In genomic region chr2:96633641-96634040, GRCh38 we compare ENCODE assay signal across 37 cellular contexts. TPM values are rescaled to one million over a fixed set of nuclear protein-coding genes. Genes with fewer than 3 reads are reported as not detected.
"Had no signal": no experiment of that assay in that cellular context is flagged by ENCODE, and none has a peak within 500 bp of the region (broad histone marks: within the 10 kb centered on the region; RNA-seq: fewer than 3 reads in every experiment).

No MANE protein-coding gene starts in this region.

- ATAC-seq: activated CD8-positive, alpha-beta T cell treated with anti-CD3 and anti-CD28 coated beads for 36 hours; activated naive CD8-positive, alpha-beta T cell treated with anti-CD3 and anti-CD28 coated beads, Interleukin-2, amount 50 U/mL, for 24 hours; activated T-cell treated with anti-CD3 and anti-CD28 coated beads, Interleukin-2, amount 50 U/mL, for 4 hours; activated T-cell treated with anti-CD3 and anti-CD28 coated beads, Interleukin-2, amount 50 U/mL, for 72 hours; activated T-helper 17 cell treated with anti-CD3 and anti-CD28 coated beads, Interleukin-2, amount 50 U/mL, for 72 hours had no signal

- H3K27me3 ChIP-seq: ascending aorta, cardiac muscle cell had no signal

- H3K9me3 Mint-ChIP-seq: activated B cell treated with CpG ODN at 0.5 μM for 24 hours; activated CD4-positive, alpha-beta memory T cell treated with anti-CD3 and anti-CD28 coated beads for 36 hours; activated CD4-positive, alpha-beta T cell treated with anti-CD3 and anti-CD28 coated beads, Interleukin-2, amount 10 ng/mL, durations not matched to agents 24 days and 14 days; activated CD8-positive, alpha-beta T cell treated with anti-CD3 and anti-CD28 coated beads for 36 hours; activated naive CD4-positive, alpha-beta T cell treated with anti-CD3 and anti-CD28 coated beads, Interleukin-2, amount 10 ng/mL, durations not matched to agents 7 days and 5 days; activated naive CD4-positive, alpha-beta T cell treated with anti-CD3 and anti-CD28 coated beads, Interleukin-2, amount 50 U/mL, for 24 hours; activated naive CD8-positive, alpha-beta T cell treated with anti-CD3 and anti-CD28 coated beads, Interleukin-2, amount 10 ng/mL, durations not matched to agents 7 days and 5 days; activated naive CD8-positive, alpha-beta T cell treated with anti-CD3 and anti-CD28 coated beads, Interleukin-2, amount 50 U/mL, for 24 hours; activated T-cell treated with anti-CD3 and anti-CD28 coated beads, Interleukin-2, amount 50 U/mL, for 4 hours; activated T-cell treated with anti-CD3 and anti-CD28 coated beads, Interleukin-2, amount 50 U/mL, for 72 hours; activated T-helper 1 cell treated with anti-CD3 and anti-CD28 coated beads, Interleukin-12 subunit alpha, Interleukin-12 subunit beta, Interleukin-2, Interleukin-4 antibody, amounts not matched to agents 30 ng/mL and 10 ng/mL and 1 ng/mL, durations not matched to agents 14 hours and 24 hours and 36 hours; activated T-helper 17 cell treated with anti-CD3 and anti-CD28 coated beads, Interleukin-2, amount 50 U/mL, for 72 hours; brain; central memory CD8-positive, alpha-beta T cell; T-helper 1 cell treated with Interleukin-12 subunit alpha and Interleukin-12 subunit beta and Interleukin-4 antibody, amounts not matched to agents 30 μg/mL and 1 μg/mL, for 36 hours; T-helper 2 cell treated with Interferon-gamma antibody and Interleukin-4, amounts not matched to agents 5 μg/mL and 100 μg/mL, for 36 hours had no signal

- H3K27me3 Mint-ChIP-seq: activated B cell treated with CpG ODN at 0.5 μM for 24 hours; activated CD4-positive, alpha-beta memory T cell treated with anti-CD3 and anti-CD28 coated beads for 36 hours; activated CD4-positive, alpha-beta T cell treated with anti-CD3 and anti-CD28 coated beads, Interleukin-2, amount 10 ng/mL, durations not matched to agents 24 days and 14 days; activated CD8-positive, alpha-beta T cell treated with anti-CD3 and anti-CD28 coated beads for 36 hours; activated naive CD4-positive, alpha-beta T cell treated with anti-CD3 and anti-CD28 coated beads, Interleukin-2, amount 50 U/mL, for 24 hours; activated naive CD8-positive, alpha-beta T cell; activated naive CD8-positive, alpha-beta T cell treated with anti-CD3 and anti-CD28 coated beads, Interleukin-2, amount 10 ng/mL, durations not matched to agents 7 days and 5 days; activated naive CD8-positive, alpha-beta T cell treated with anti-CD3 and anti-CD28 coated beads, Interleukin-2, amount 50 U/mL, for 24 hours; activated T-helper 17 cell treated with anti-CD3 and anti-CD28 coated beads, Interleukin-2, amount 50 U/mL, for 72 hours; central memory CD8-positive, alpha-beta T cell had no signal

- H3K27ac Mint-ChIP-seq: activated B cell treated with CpG ODN at 0.5 μM for 24 hours; activated CD4-positive, alpha-beta memory T cell treated with anti-CD3 and anti-CD28 coated beads for 36 hours; activated CD4-positive, alpha-beta T cell treated with anti-CD3 and anti-CD28 coated beads, Interleukin-2, amount 10 ng/mL, durations not matched to agents 24 days and 14 days; activated CD8-positive, alpha-beta T cell treated with anti-CD3 and anti-CD28 coated beads for 36 hours; activated naive CD4-positive, alpha-beta T cell treated with anti-CD3 and anti-CD28 coated beads, Interleukin-2, amount 10 ng/mL, durations not matched to agents 7 days and 5 days; activated naive CD4-positive, alpha-beta T cell treated with anti-CD3 and anti-CD28 coated beads, Interleukin-2, amount 50 U/mL, for 24 hours; activated naive CD8-positive, alpha-beta T cell; activated naive CD8-positive, alpha-beta T cell treated with anti-CD3 and anti-CD28 coated beads, Interleukin-2, amount 10 ng/mL, durations not matched to agents 7 days and 5 days; activated naive CD8-positive, alpha-beta T cell treated with anti-CD3 and anti-CD28 coated beads, Interleukin-2, amount 50 U/mL, for 24 hours; activated T-cell treated with anti-CD3 and anti-CD28 coated beads, Interleukin-2, amount 50 U/mL, for 72 hours; activated T-helper 1 cell treated with anti-CD3 and anti-CD28 coated beads, Interleukin-12 subunit alpha, Interleukin-12 subunit beta, Interleukin-2, Interleukin-4 antibody, amounts not matched to agents 30 ng/mL and 10 ng/mL and 1 ng/mL, durations not matched to agents 14 hours and 24 hours and 36 hours; activated T-helper 17 cell treated with anti-CD3 and anti-CD28 coated beads, Interleukin-2, amount 50 U/mL, for 72 hours; brain; T-helper 1 cell treated with Interleukin-12 subunit alpha and Interleukin-12 subunit beta and Interleukin-4 antibody, amounts not matched to agents 30 μg/mL and 1 μg/mL, for 36 hours; T-helper 2 cell treated with Interferon-gamma antibody and Interleukin-4, amounts not matched to agents 5 μg/mL and 100 μg/mL, for 36 hours had no signal

- H3K27ac ChIP-seq: cardiac muscle cell, VCaP had no signal

- DNase-seq: activated B cell treated with CpG ODN at 0.5 μM for 24 hours; activated CD4-positive, alpha-beta memory T cell treated with anti-CD3 and anti-CD28 coated beads for 36 hours; activated CD4-positive, alpha-beta T cell treated with anti-CD3 and anti-CD28 coated beads for 4 hours; activated CD4-positive, alpha-beta T cell treated with anti-CD3 and anti-CD28 coated beads, Interleukin-2, amount 10 ng/mL, durations not matched to agents 24 days and 14 days; activated CD4-positive, alpha-beta T cell treated with anti-CD3 and anti-CD28 coated beads, Interleukin-2, amount 50 U/mL, for 1 hour; activated CD4-positive, alpha-beta T cell treated with anti-CD3 and anti-CD28 coated beads, Interleukin-2, amount 50 U/mL, for 4 hours; activated CD4-positive, CD25-positive, alpha-beta regulatory T cell treated with anti-CD3 and anti-CD28 coated beads, Interleukin-2, amount 50 U/mL, for 72 hours; activated CD8-positive, alpha-beta memory T cell treated with anti-CD3 and anti-CD28 coated beads, Interleukin-2, amount 50 U/mL, for 4 hours; activated CD8-positive, alpha-beta T cell treated with anti-CD3 and anti-CD28 coated beads for 36 hours; activated effector memory CD4-positive, alpha-beta T cell treated with anti-CD3 and anti-CD28 coated beads, Interleukin-2, amount 50 U/mL, for 16 hours; activated naive CD4-positive, alpha-beta T cell treated with anti-CD3 and anti-CD28 coated beads, Interleukin-2, amount 10 ng/mL, durations not matched to agents 7 days and 5 days; activated naive CD4-positive, alpha-beta T cell treated with Interleukin-2 at 50 U/mL for 16 hours; activated naive CD8-positive, alpha-beta T cell treated with anti-CD3 and anti-CD28 coated beads, Interleukin-2, amount 10 ng/mL, durations not matched to agents 7 days and 5 days; activated naive CD8-positive, alpha-beta T cell treated with anti-CD3 and anti-CD28 coated beads, Interleukin-2, amount 50 U/mL, for 24 hours; activated T-cell treated with anti-CD3 and anti-CD28 coated beads for 4 hours; activated T-cell treated with anti-CD3 and anti-CD28 coated beads, Interleukin-2, amount 50 U/mL, for 1 hour; activated T-cell treated with anti-CD3 and anti-CD28 coated beads, Interleukin-2, amount 50 U/mL, for 4 hours; activated T-cell treated with anti-CD3 and anti-CD28 coated beads, Interleukin-2, amount 50 U/mL, for 72 hours; amygdala; anterior cingulate cortex; caudate nucleus; cerebellar nuclear complex; T-helper 1 cell; T-helper 2 cell; T-helper 9 cell had no signal

- H3K4me3 Mint-ChIP-seq: activated B cell treated with CpG ODN at 0.5 μM for 24 hours; activated CD4-positive, alpha-beta memory T cell treated with anti-CD3 and anti-CD28 coated beads for 36 hours; activated CD4-positive, alpha-beta T cell treated with anti-CD3 and anti-CD28 coated beads, Interleukin-2, amount 10 ng/mL, durations not matched to agents 24 days and 14 days; activated CD8-positive, alpha-beta T cell treated with anti-CD3 and anti-CD28 coated beads for 36 hours; activated naive CD4-positive, alpha-beta T cell treated with anti-CD3 and anti-CD28 coated beads, Interleukin-2, amount 10 ng/mL, durations not matched to agents 7 days and 5 days; activated naive CD4-positive, alpha-beta T cell treated with anti-CD3 and anti-CD28 coated beads, Interleukin-2, amount 50 U/mL, for 24 hours; activated naive CD8-positive, alpha-beta T cell; activated naive CD8-positive, alpha-beta T cell treated with anti-CD3 and anti-CD28 coated beads, Interleukin-2, amount 10 ng/mL, durations not matched to agents 7 days and 5 days; activated naive CD8-positive, alpha-beta T cell treated with anti-CD3 and anti-CD28 coated beads, Interleukin-2, amount 50 U/mL, for 24 hours; activated T-cell treated with anti-CD3 and anti-CD28 coated beads, Interleukin-2, amount 50 U/mL, for 4 hours; activated T-cell treated with anti-CD3 and anti-CD28 coated beads, Interleukin-2, amount 50 U/mL, for 72 hours; activated T-helper 1 cell treated with anti-CD3 and anti-CD28 coated beads, Interleukin-12 subunit alpha, Interleukin-12 subunit beta, Interleukin-2, Interleukin-4 antibody, amounts not matched to agents 30 ng/mL and 10 ng/mL and 1 ng/mL, durations not matched to agents 14 hours and 24 hours and 36 hours; activated T-helper 17 cell treated with anti-CD3 and anti-CD28 coated beads, Interleukin-2, amount 50 U/mL, for 72 hours; central memory CD8-positive, alpha-beta T cell; T-helper 1 cell treated with Interleukin-12 subunit alpha and Interleukin-12 subunit beta and Interleukin-4 antibody, amounts not matched to agents 30 μg/mL and 1 μg/mL, for 36 hours; T-helper 2 cell treated with Interferon-gamma antibody and Interleukin-4, amounts not matched to agents 5 μg/mL and 100 μg/mL, for 36 hours had no signal

- H3K4me3 ChIP-seq: ascending aorta, cardiac muscle cell had no signal

RNA-seq across cellular contexts. Expression of gene FER1L5, which starts 8.9 kb away (rescaled TPM):
- total RNA-seq: activated B cell treated with CpG ODN at 0.5 μM for 24 hours; activated CD4-positive, alpha-beta memory T cell treated with anti-CD3 and anti-CD28 coated beads for 36 hours; activated CD4-positive, alpha-beta T cell treated with anti-CD3 and anti-CD28 coated beads, Interleukin-2, amount 10 ng/mL, durations not matched to agents 24 days and 14 days; activated CD8-positive, alpha-beta memory T cell treated with anti-CD3 and anti-CD28 coated beads for 36 hours; activated CD8-positive, alpha-beta T cell treated with anti-CD3 and anti-CD28 coated beads for 36 hours; activated naive CD8-positive, alpha-beta T cell treated with anti-CD3 and anti-CD28 coated beads, Interleukin-2, amount 10 ng/mL, durations not matched to agents 7 days and 5 days; activated T-cell treated with anti-CD3 and anti-CD28 coated beads, Interleukin-2, amount 50 U/mL, for 4 hours; activated T-cell treated with anti-CD3 and anti-CD28 coated beads, Interleukin-2, amount 50 U/mL, for 72 hours; activated T-helper 1 cell treated with anti-CD3 and anti-CD28 coated beads, Interleukin-12 subunit alpha, Interleukin-12 subunit beta, Interleukin-2, Interleukin-4 antibody, amounts not matched to agents 30 ng/mL and 10 ng/mL and 1 ng/mL, durations not matched to agents 14 hours and 24 hours and 36 hours; activated T-helper 17 cell treated with anti-CD3 and anti-CD28 coated beads, Interleukin-2, amount 50 U/mL, for 72 hours; ascending aorta had no signal
